1 cellular context compared by ENCODE assay signal in the genomic region with DNA sequence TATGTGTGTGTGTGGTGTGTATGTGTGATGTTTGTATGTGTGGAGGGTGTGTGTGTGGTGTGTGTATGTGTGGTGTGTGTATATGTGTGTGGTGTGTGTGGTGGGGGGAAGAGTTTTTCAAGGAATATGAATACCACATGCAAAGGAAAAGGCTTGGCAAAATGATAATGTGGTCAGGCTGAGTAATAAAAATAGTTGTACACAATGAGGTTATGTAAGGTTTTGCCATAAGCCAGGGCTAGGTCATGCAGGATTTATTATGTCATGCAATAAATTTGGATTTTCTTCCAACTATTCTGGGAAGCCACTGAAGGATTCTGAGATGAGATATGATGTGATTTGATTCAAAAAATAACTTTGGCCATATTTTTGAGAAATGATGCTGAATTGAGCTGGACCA.
TF ChIP-seq lines count a peak whose summit lies in the region.

No MANE protein-coding gene starts in this region.

TF ChIP-seq in H1, 55 proteins besides CTCF, POLR2A, EP300 and RAD21 (continued from another document):
- TF ChIP-seq SP4 (IDR thresholded peaks at IDR 0.05; ENCODE audit: low read length) (no peak), YY1 (IDR thresholded peaks at IDR 0.05; ENCODE audit: low read depth, low read length) (no peak), TCF12 (IDR thresholded peaks at IDR 0.05; ENCODE audit: low read depth, low read length) (no peak), TBP (IDR thresholded peaks at IDR 0.05; ENCODE audit: low read depth, low read length) (no peak), SRF (IDR thresholded peaks at IDR 0.05; ENCODE audit: low read depth, low read length) (no peak), CBX5 (IDR thresholded peaks at IDR 0.05; ENCODE audit: low read depth, low read length) (no peak)
TF ChIP-seq in H1: peak in this region for 0.
